In genomic region chr1:162873671-162874666, GRCh38 we compare ENCODE assay signal across 1 cellular context.
TF ChIP-seq lines count a peak whose summit lies in the region.

No MANE protein-coding gene starts in this region.

TF ChIP-seq in GM23338, 12 proteins besides CTCF, POLR2A, EP300 and RAD21 (continued from another document):
- no peak for TF ChIP-seq ETS1 (IDR thresholded peaks at IDR 0.05)
- no peak for TF ChIP-seq ZNF114 (CRISPR knock-in tag; IDR thresholded peaks at IDR 0.05)
